1 cellular context compared by ENCODE assay signal in the genomic region with DNA sequence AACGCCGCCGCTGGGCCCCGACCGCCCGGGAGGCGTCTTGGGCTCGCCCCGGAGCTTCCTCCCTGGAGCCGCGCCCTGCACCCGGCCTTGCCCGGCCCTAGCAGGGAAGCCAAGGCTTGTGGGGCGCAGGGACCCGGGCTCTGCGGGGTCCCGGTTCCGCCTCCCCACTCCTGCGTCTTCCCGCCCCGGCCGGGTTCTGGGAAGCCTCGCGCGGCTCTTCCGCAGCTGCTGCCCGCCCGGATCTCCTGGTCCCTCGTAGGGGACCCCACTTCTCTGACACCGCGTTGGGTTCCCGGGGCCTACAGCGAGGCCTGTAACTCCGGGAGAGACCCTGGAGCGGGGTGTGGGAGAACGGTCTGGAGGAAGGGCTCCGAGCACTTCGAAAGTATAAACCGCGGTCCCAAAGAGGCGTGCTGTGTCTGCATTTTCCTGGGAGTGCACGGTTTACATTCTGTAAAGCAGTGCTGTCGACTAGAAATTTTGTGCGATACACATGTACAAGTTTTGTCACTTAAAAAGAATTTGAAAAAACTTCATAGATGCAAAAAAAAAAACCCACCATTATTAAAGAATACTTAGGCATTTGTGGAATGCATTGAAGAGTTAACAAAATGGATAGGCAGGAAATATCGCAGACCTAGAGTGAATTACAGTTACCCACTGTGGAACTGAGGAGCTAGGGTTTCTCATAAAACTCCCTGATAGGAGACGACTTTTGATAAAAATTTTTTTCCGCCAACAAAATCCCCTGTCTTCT.
TF ChIP-seq lines count a peak whose summit lies in the region.
"Not testable (repeated sequence)": the region's sequence is repeated elsewhere in the genome, so short reads cannot be mapped to it uniquely, and the experiment has no call there.

No MANE protein-coding gene starts in this region.

TF ChIP-seq in HepG2, 621 proteins besides CTCF, POLR2A, EP300 and RAD21:
- peak; percentile 2; the same call in 1 of the 2 replicates for TF ChIP-seq MXD4 (CRISPR knock-in tag; IDR thresholded peaks at IDR 0.05)
- peak; percentile 49; the same call in 1 of the 2 replicates for TF ChIP-seq ZFY (CRISPR knock-in tag; IDR thresholded peaks at IDR 0.05)
- TF ChIP-seq ZNF275 (CRISPR knock-in tag; IDR thresholded peaks at IDR 0.05; ENCODE audit: borderline replicate concordance): 0 out of 2 replicates have a peak, but pooled peaks have one; percentile 2
- TF ChIP-seq ZHX2 (IDR thresholded peaks at IDR 0.05; ENCODE audit: low read depth): not testable (repeated sequence)
- TF ChIP-seq ZHX2 (CRISPR knock-in tag; IDR thresholded peaks at IDR 0.05; ENCODE audit: borderline replicate concordance): peak; percentile 11; the same call in 1 of the 2 replicates
- TF ChIP-seq HMGXB4 (CRISPR knock-in tag; IDR thresholded peaks at IDR 0.05; ENCODE audit: borderline replicate concordance in 1 of 2, low read depth in 1 of 2): 0 out of 4 replicates have a peak, but pooled peaks of 1 of the 2 experiments have one; percentile 7
